In genomic region chr20:24235224-24235735, GRCh38 we compare ENCODE assay signal across 22 cellular contexts.
"Had no signal": no experiment of that assay in that cellular context is flagged by ENCODE, and none has a peak within 500 bp of the region (broad histone marks: within the 10 kb centered on the region; RNA-seq: fewer than 3 reads in every experiment).

No MANE protein-coding gene starts in this region.

- H3K36me3 Mint-ChIP-seq: activated naive CD8-positive, alpha-beta T cell treated with anti-CD3 and anti-CD28 coated beads, Interleukin-2, amount 10 ng/mL, durations not matched to agents 7 days and 5 days; naive B cell had no signal

- ATAC-seq: activated T-cell treated with anti-CD3 and anti-CD28 coated beads, Interleukin-2, amount 50 U/mL, for 4 hours; body of pancreas; gastroesophageal sphincter; heart left ventricle; left cardiac atrium; stimulated activated naive CD8-positive, alpha-beta T cell treated with anti-CD3 and anti-CD28 coated beads, Interleukin-15, Interleukin-2, amounts not matched to agents 100 U/mL and 50 U/mL, for 24 hours had no signal

- DNase-seq: activated CD4-positive, alpha-beta T cell treated with anti-CD3 and anti-CD28 coated beads for 4 hours; activated CD4-positive, alpha-beta T cell treated with anti-CD3 and anti-CD28 coated beads, Interleukin-2, amount 50 U/mL, for 48 hours; activated CD4-positive, CD25-positive, alpha-beta regulatory T cell; activated CD8-positive, alpha-beta memory T cell treated with anti-CD3 and anti-CD28 coated beads, Interleukin-2, amount 50 U/mL, for 48 hours; activated naive CD4-positive, alpha-beta T cell; activated naive CD8-positive, alpha-beta T cell treated with anti-CD3 and anti-CD28 coated beads, Interleukin-2, amount 10 ng/mL, durations not matched to agents 7 days and 5 days; activated T-cell treated with anti-CD3 and anti-CD28 coated beads, Interleukin-2, amount 50 U/mL, for 4 hours; body of pancreas; heart left ventricle; islet precursor cell; left cardiac atrium; mesendoderm; naive B cell; stimulated activated CD4-positive, alpha-beta T cell treated with anti-CD3 and anti-CD28 coated beads, Interleukin-4, amount 100 ng/mL, for 24 hours; stimulated activated naive CD8-positive, alpha-beta T cell treated with anti-CD3 and anti-CD28 coated beads, Interleukin-15, Interleukin-2, amounts not matched to agents 100 U/mL and 50 U/mL, for 24 hours; thyroid gland had no signal

- H3K9me3 Mint-ChIP-seq: activated naive CD8-positive, alpha-beta T cell treated with anti-CD3 and anti-CD28 coated beads, Interleukin-2, amount 10 ng/mL, durations not matched to agents 7 days and 5 days; activated T-cell treated with anti-CD3 and anti-CD28 coated beads, Interleukin-2, amount 50 U/mL, for 4 hours; activated T-helper 2 cell treated with anti-CD3 and anti-CD28 coated beads, Interferon-gamma antibody, Interleukin-2, Interleukin-4, amounts not matched to agents 10 μg/mL and 5 μg/mL and 100 μg/mL, durations not matched to agents 14 hours and 24 hours and 36 hours; central memory CD8-positive, alpha-beta T cell; neural crest cell; T-helper 1 cell treated with Interleukin-12 subunit alpha and Interleukin-12 subunit beta and Interleukin-4 antibody, amounts not matched to agents 30 μg/mL and 1 μg/mL, for 36 hours had no signal

- H3K4me1 Mint-ChIP-seq: activated naive CD8-positive, alpha-beta T cell treated with anti-CD3 and anti-CD28 coated beads, Interleukin-2, amount 10 ng/mL, durations not matched to agents 7 days and 5 days; central memory CD8-positive, alpha-beta T cell; naive B cell had no signal

- H3K4me1 ChIP-seq: body of pancreas, gastroesophageal sphincter, heart left ventricle, right atrium auricular region, thyroid gland had no signal

- H3K27ac ChIP-seq: body of pancreas, gastroesophageal sphincter, heart left ventricle, right atrium auricular region, thyroid gland had no signal

- H3K27ac Mint-ChIP-seq: activated naive CD8-positive, alpha-beta T cell treated with anti-CD3 and anti-CD28 coated beads, Interleukin-2, amount 10 ng/mL, durations not matched to agents 7 days and 5 days; activated T-helper 2 cell treated with anti-CD3 and anti-CD28 coated beads, Interferon-gamma antibody, Interleukin-2, Interleukin-4, amounts not matched to agents 10 μg/mL and 5 μg/mL and 100 μg/mL, durations not matched to agents 14 hours and 24 hours and 36 hours; T-helper 1 cell treated with Interleukin-12 subunit alpha and Interleukin-12 subunit beta and Interleukin-4 antibody, amounts not matched to agents 30 μg/mL and 1 μg/mL, for 36 hours had no signal

- H3K9me3 ChIP-seq: body of pancreas, gastroesophageal sphincter, heart left ventricle, right atrium auricular region, thyroid gland had no signal

- H3K27me3 ChIP-seq: body of pancreas, right atrium auricular region, thyroid gland had no signal

- H3K36me3 ChIP-seq: gastroesophageal sphincter, heart left ventricle, right atrium auricular region, thyroid gland had no signal

- H3K4me3 ChIP-seq: body of pancreas, gastroesophageal sphincter, heart left ventricle, right atrium auricular region, thyroid gland had no signal

- H3K4me3 Mint-ChIP-seq: activated naive CD8-positive, alpha-beta T cell treated with anti-CD3 and anti-CD28 coated beads, Interleukin-2, amount 10 ng/mL, durations not matched to agents 7 days and 5 days; activated T-cell treated with anti-CD3 and anti-CD28 coated beads, Interleukin-2, amount 50 U/mL, for 4 hours; central memory CD8-positive, alpha-beta T cell; naive B cell; neural crest cell; T-helper 1 cell treated with Interleukin-12 subunit alpha and Interleukin-12 subunit beta and Interleukin-4 antibody, amounts not matched to agents 30 μg/mL and 1 μg/mL, for 36 hours had no signal
